Comparison of ENCODE assay signal across 12 cellular contexts in the genomic region with DNA sequence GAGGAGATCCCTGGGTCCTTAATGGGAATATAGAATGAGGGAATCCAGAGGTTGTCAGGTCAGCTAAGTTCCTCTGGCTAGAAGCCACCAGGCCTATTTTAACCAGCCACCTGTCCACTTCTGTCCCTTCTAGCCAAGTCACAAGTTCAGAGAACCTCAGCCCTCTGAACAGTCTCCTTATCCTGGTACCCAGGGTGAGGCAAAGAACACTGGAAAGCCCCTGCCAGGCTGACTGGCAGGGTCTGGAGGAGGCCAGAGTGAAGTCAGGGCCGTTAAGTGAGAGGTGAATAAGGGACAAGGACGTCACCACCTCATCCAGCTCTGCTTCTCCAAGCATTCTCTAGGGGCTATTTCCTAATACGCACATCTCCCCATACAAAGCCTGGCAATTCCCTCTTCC. TPM values are rescaled to one million over a fixed set of nuclear protein-coding genes. Genes with fewer than 3 reads are reported as not detected.
DNase-seq lines count a peak whose midpoint lies in the region; TF ChIP-seq lines count a peak whose summit lies in the region.
"Had no signal": no experiment of that assay in that cellular context is flagged by ENCODE, and none has a peak within 500 bp of the region (broad histone marks: within the 10 kb centered on the region; RNA-seq: fewer than 3 reads in every experiment).

No MANE protein-coding gene starts in this region.

- no peak overlapping the region for H2AFZ ChIP-seq in osteoblast (ENCODE audit: low read length)

- no peak for DNase-seq in activated CD4-positive, alpha-beta T cell treated with anti-CD3 and anti-CD28 coated beads, Interleukin-2, amount 10 ng/mL, durations not matched to agents 7 days and 5 days
- DNase-seq in activated CD4-positive, alpha-beta T cell treated with anti-CD3 and anti-CD28 coated beads for 1 hour, result no peak
- no peak for DNase-seq in activated CD4-positive, alpha-beta memory T cell treated with anti-CD3 and anti-CD28 coated beads for 36 hours
- DNase-seq in osteoblast (ENCODE audit: insufficient read length, low spot score, missing footprints) (no peak), spleen (no peak), D341Med (ENCODE audit: low spot score) (no peak)
- DNase-seq: activated CD8-positive, alpha-beta memory T cell treated with anti-CD3 and anti-CD28 coated beads, Interleukin-2, amount 50 U/mL, for 4 hours; cortex of kidney; head of caudate nucleus; SIG-M5 had no signal

- peaks cover 39% of the 10 kb centered on the region for H3K4me1 Mint-ChIP-seq in activated CD4-positive, alpha-beta T cell treated with anti-CD3 and anti-CD28 coated beads, Interleukin-2, amount 10 ng/mL, durations not matched to agents 7 days and 5 days
- H3K4me1 Mint-ChIP-seq in activated CD4-positive, alpha-beta memory T cell treated with anti-CD3 and anti-CD28 coated beads for 36 hours (ENCODE audit: low read depth), result peaks cover 38% of the 10 kb centered on the region

- peaks cover 29% of the 10 kb centered on the region for H3K36me3 ChIP-seq in osteoblast (ENCODE audit: insufficient read depth, low read length)
- peaks cover 0 to 49% (median 35%) of the 10 kb centered on the region in 6 donors for H3K36me3 ChIP-seq in spleen

- no peak overlapping the region for H3K4me2 ChIP-seq in osteoblast (ENCODE audit: insufficient read depth, low read length)

- intact Hi-C loops in activated CD4-positive, alpha-beta memory T cell treated with anti-CD3 and anti-CD28 coated beads for 36 hours (cut with micrococcal nuclease), result no loop called here
- intact Hi-C loops in spleen (cut with DNase I; ENCODE audit: low total_unique reads), result no loop called here

- TF ChIP-seq POLR2A in spleen (IDR thresholded peaks at IDR 0.05), result no peak

- H3K27ac ChIP-seq in osteoblast (ENCODE audit: low read depth, low read length) (peak overlapping the region; percentile 39), spleen (peak overlapping the region in 2 of 8 donors; percentile 97 to 100)
- H3K27ac ChIP-seq: neutrophil, vagina had no signal

- no peak overlapping the region for H3K4me3 Mint-ChIP-seq in activated CD4-positive, alpha-beta T cell treated with anti-CD3 and anti-CD28 coated beads, Interleukin-2, amount 10 ng/mL, durations not matched to agents 7 days and 5 days
- peak overlapping the region; percentile 43 for H3K4me3 Mint-ChIP-seq in activated CD4-positive, alpha-beta memory T cell treated with anti-CD3 and anti-CD28 coated beads for 36 hours

- H3K9me3 ChIP-seq in osteoblast (ENCODE audit: low read depth, low read length) (no peaks in the 10 kb centered on the region), spleen (no peaks in the 10 kb centered on the region)
- H3K9me3 ChIP-seq: neutrophil, vagina had no signal

- 63 to 81% (median 73%) methylated on average over 3 of the region's 3 CpGs for WGBS in spleen, 5 donors

- TF ChIP-seq CTCF in osteoblast (IDR thresholded peaks at IDR 0.05; ENCODE audit: extremely low read depth, low read depth, low read length), result no peak
- no peak for TF ChIP-seq CTCF in spleen (IDR thresholded peaks at IDR 0.05 in 8 of 11, conservative IDR thresholded peaks at IDR 0.05 in 3 of 11)

- H4K20me1 ChIP-seq in osteoblast (ENCODE audit: insufficient read depth, low read length), result peaks cover 3% of the 10 kb centered on the region

- H3K4me1 ChIP-seq in osteoblast (ENCODE audit: insufficient read depth, low read length), result peaks cover 17% of the 10 kb centered on the region
- peaks cover 30 to 70% (median 49%) of the 10 kb centered on the region in 6 donors for H3K4me1 ChIP-seq in spleen

- CTCF ChIA-PET in activated CD4-positive, alpha-beta T cell treated with anti-CD3 and anti-CD28 coated beads, Interleukin-2, amount 10 ng/mL, durations not matched to agents 7 days and 5 days (lab: Charles Lee), result no interaction called here
- CTCF ChIA-PET in activated CD4-positive, alpha-beta memory T cell treated with anti-CD3 and anti-CD28 coated beads for 36 hours (lab: Charles Lee), result interaction anchor here (1.4 to 2.0 kb wide), 3 partner anchors 10 to 48 kb away, joined by 3 to 7 read pairs (median 4); partner anchors contain the start of gene PHF23

- H3K36me3 Mint-ChIP-seq in activated CD4-positive, alpha-beta T cell treated with anti-CD3 and anti-CD28 coated beads, Interleukin-2, amount 10 ng/mL, durations not matched to agents 7 days and 5 days (ENCODE audit: low read depth), result peaks cover 23% of the 10 kb centered on the region
- H3K36me3 Mint-ChIP-seq in activated CD4-positive, alpha-beta memory T cell treated with anti-CD3 and anti-CD28 coated beads for 36 hours, result peaks cover 24% of the 10 kb centered on the region

- H3K79me2 ChIP-seq in osteoblast (ENCODE audit: insufficient read depth, low read length), result peaks cover 76% of the 10 kb centered on the region

- peak overlapping the region; percentile 6 for H3K27ac Mint-ChIP-seq in activated CD4-positive, alpha-beta T cell treated with anti-CD3 and anti-CD28 coated beads, Interleukin-2, amount 10 ng/mL, durations not matched to agents 7 days and 5 days
- no peak overlapping the region for H3K27ac Mint-ChIP-seq in activated CD4-positive, alpha-beta memory T cell treated with anti-CD3 and anti-CD28 coated beads for 36 hours

- POLR2A ChIA-PET in activated CD4-positive, alpha-beta T cell treated with anti-CD3 and anti-CD28 coated beads, Interleukin-2, amount 10 ng/mL, durations not matched to agents 7 days and 5 days (lab: Charles Lee), result interaction anchor here (0.9 kb wide), 1 partner anchor 11 kb away, joined by 3 read pairs; no protein-coding TSS in a partner anchor
- POLR2A ChIA-PET in activated CD4-positive, alpha-beta memory T cell treated with anti-CD3 and anti-CD28 coated beads for 36 hours (lab: Charles Lee), result interaction anchor here (1.4 kb wide), 1 partner anchor 10 kb away, joined by 6 read pairs; no protein-coding TSS in a partner anchor

- H3K4me3 ChIP-seq in osteoblast (ENCODE audit: insufficient read depth, low read length) (no peak overlapping the region), spleen (peak overlapping the region in 1 of 8 donors; percentile 97)
- H3K4me3 ChIP-seq: vagina had no signal

- no peaks in the 10 kb centered on the region for H3K9me3 Mint-ChIP-seq in activated CD4-positive, alpha-beta T cell treated with anti-CD3 and anti-CD28 coated beads, Interleukin-2, amount 10 ng/mL, durations not matched to agents 7 days and 5 days
- no peaks in the 10 kb centered on the region for H3K9me3 Mint-ChIP-seq in activated CD4-positive, alpha-beta memory T cell treated with anti-CD3 and anti-CD28 coated beads for 36 hours

- H3K27me3 Mint-ChIP-seq in activated CD4-positive, alpha-beta T cell treated with anti-CD3 and anti-CD28 coated beads, Interleukin-2, amount 10 ng/mL, durations not matched to agents 7 days and 5 days, result no peaks in the 10 kb centered on the region
- no peaks in the 10 kb centered on the region for H3K27me3 Mint-ChIP-seq in activated CD4-positive, alpha-beta memory T cell treated with anti-CD3 and anti-CD28 coated beads for 36 hours

- no peaks in the 10 kb centered on the region for H3K27me3 ChIP-seq in osteoblast (ENCODE audit: insufficient read depth, low read length)
- no peaks in the 10 kb centered on the region for H3K27me3 ChIP-seq in spleen (replicated peaks in 1 of 7)
- H3K27me3 ChIP-seq: neutrophil, vagina had no signal

RNA-seq across cellular contexts. Expression of gene CTDNEP1, which starts 2.7 kb away (rescaled TPM):
- 100 to 1,000 TPM; 168 to 183 TPM for total RNA-seq in activated CD4-positive, alpha-beta T cell treated with anti-CD3 and anti-CD28 coated beads, Interleukin-2, amount 10 ng/mL, durations not matched to agents 7 days and 5 days
- 100 to 1,000 TPM; 155 to 164 TPM for total RNA-seq in activated CD4-positive, alpha-beta memory T cell treated with anti-CD3 and anti-CD28 coated beads for 36 hours
- total RNA-seq in osteoblast (29.8 and 31.8 TPM in 2 replicates), spleen (100 to 1,000 TPM in 4 of 7 donors, 10 to 100 TPM in 3; 83.1 to 133 (median 119) TPM)
- 100 to 1,000 TPM in 1 of 3 donors, 10 to 100 TPM in 2; 69.3 to 104 (median 86.1) TPM for polyA plus RNA-seq in spleen

RNA-seq across cellular contexts. Expression of gene ELP5, which starts 3.2 kb away (rescaled TPM):
- total RNA-seq in activated CD4-positive, alpha-beta T cell treated with anti-CD3 and anti-CD28 coated beads, Interleukin-2, amount 10 ng/mL, durations not matched to agents 7 days and 5 days, result 10 to 100 TPM; 41.7 to 42.4 TPM
- total RNA-seq in activated CD4-positive, alpha-beta memory T cell treated with anti-CD3 and anti-CD28 coated beads for 36 hours, result 10 to 100 TPM; 49.6 to 52.4 TPM
- 21.7 and 26.2 TPM in 2 replicates for total RNA-seq in osteoblast
- 10 to 100 TPM; 22.1 to 40.3 (median 36.3) TPM for total RNA-seq in spleen
- polyA plus RNA-seq in spleen, result 10 to 100 TPM; 36.2 to 40.2 (median 37.2) TPM

RNA-seq across cellular contexts. Expression of gene GABARAP, which starts 6.6 kb away (rescaled TPM):
- 100 to 1,000 TPM; 256 to 279 TPM for total RNA-seq in activated CD4-positive, alpha-beta T cell treated with anti-CD3 and anti-CD28 coated beads, Interleukin-2, amount 10 ng/mL, durations not matched to agents 7 days and 5 days
- total RNA-seq in activated CD4-positive, alpha-beta memory T cell treated with anti-CD3 and anti-CD28 coated beads for 36 hours, result 100 to 1,000 TPM; 188 to 199 TPM
- total RNA-seq in osteoblast, result 396 and 422 TPM in 2 replicates
- 100 to 1,000 TPM; 222 to 519 (median 438) TPM for total RNA-seq in spleen
- polyA plus RNA-seq in spleen, result 100 to 1,000 TPM; 755 to 855 (median 822) TPM

RNA-seq across cellular contexts. Expression of gene PHF23, which starts 9.6 kb away (rescaled TPM):
- total RNA-seq in activated CD4-positive, alpha-beta T cell treated with anti-CD3 and anti-CD28 coated beads, Interleukin-2, amount 10 ng/mL, durations not matched to agents 7 days and 5 days, result 10 to 100 TPM; 55.9 to 59.2 TPM
- total RNA-seq in activated CD4-positive, alpha-beta memory T cell treated with anti-CD3 and anti-CD28 coated beads for 36 hours, result 10 to 100 TPM; 24.0 to 28.7 TPM
- total RNA-seq in osteoblast, result 53.2 and 55.4 TPM in 2 replicates
- total RNA-seq in spleen, result 10 to 100 TPM; 33.1 to 47.6 (median 38.8) TPM
- 10 to 100 TPM; 27.4 to 50.4 (median 33.2) TPM for polyA plus RNA-seq in spleen

RNA-seq across cellular contexts. Expression of gene CLDN7, which starts 13.5 kb away (rescaled TPM):
- total RNA-seq in activated CD4-positive, alpha-beta T cell treated with anti-CD3 and anti-CD28 coated beads, Interleukin-2, amount 10 ng/mL, durations not matched to agents 7 days and 5 days, result under 1 TPM in 1 of 2 experiments, not detected in 1; 0.29 TPM
- total RNA-seq in activated CD4-positive, alpha-beta memory T cell treated with anti-CD3 and anti-CD28 coated beads for 36 hours, result 1 to 10 TPM; 1.5 to 1.6 TPM
- total RNA-seq in osteoblast, result 0.36 and 1.8 TPM in 2 replicates
- total RNA-seq in spleen, result 1 to 10 TPM in 6 of 7 donors, under 1 TPM in 1; 0.74 to 6.6 (median 2.4) TPM
- polyA plus RNA-seq in spleen, result 1 to 10 TPM; 2.9 to 6.0 (median 4.3) TPM
